In genomic region chr19:50511069-50511822, GRCh38 we compare ENCODE assay signal across 8 cellular contexts. TPM values are rescaled to one million over a fixed set of nuclear protein-coding genes. Genes with fewer than 3 reads are reported as not detected.
DNase-seq lines count a peak whose midpoint lies in the region; ATAC-seq and TF ChIP-seq lines count a peak whose summit lies in the region.

Gene JOSD2, minus strand, starts transcription at chr19:50511191. Its CDS starts 760 bp downstream, at chr19:50510431.

- H3K9me3 ChIP-seq in AG04450 (ENCODE audit: control insufficient read depth, insufficient read depth, low read length) (no peaks in the 10 kb centered on the region; the same call in 1 of the 2 replicates), smooth muscle cell (replicated peaks; ENCODE audit: low read depth) (no peaks in the 10 kb centered on the region)

- H3K4me1 ChIP-seq in smooth muscle cell (ENCODE audit: low read depth) = peaks cover 4% of the 10 kb centered on the region

- peak within 1 kb of the TSS; percentile 80 for H3K27ac ChIP-seq in AG04450 (ENCODE audit: low read depth, low read length)
- H3K27ac ChIP-seq in caudate nucleus (ENCODE audit: low read depth, low read length) = peak within 1 kb of the TSS; percentile 96
- peak within 1 kb of the TSS; percentile 50 for H3K27ac ChIP-seq in smooth muscle cell (ENCODE audit: low read depth)

- H3K27me3 Mint-ChIP-seq in activated B cell treated with CpG ODN at 0.5 μM for 24 hours = peaks cover 5% of the 10 kb centered on the region

- H3K27ac Mint-ChIP-seq in activated B cell treated with CpG ODN at 0.5 μM for 24 hours = peak within 1 kb of the TSS; percentile 93

- H3K4me1 Mint-ChIP-seq in activated B cell treated with CpG ODN at 0.5 μM for 24 hours = peaks cover 13% of the 10 kb centered on the region

- TF ChIP-seq CTCF in AG04450 (IDR thresholded peaks at IDR 0.05; ENCODE audit: low read depth, low read length) (no peak), activated B cell treated with CpG ODN at 0.5 μM for 24 hours (IDR thresholded peaks at IDR 0.05) (no peak), smooth muscle cell (IDR thresholded peaks at IDR 0.05; ENCODE audit: borderline replicate concordance, insufficient read depth, poor library complexity, severe bottlenecking) (no peak)

- H3K36me3 Mint-ChIP-seq in activated B cell treated with CpG ODN at 0.5 μM for 24 hours (ENCODE audit: low read depth) = peaks cover 11% of the 10 kb centered on the region

- no peaks in the 10 kb centered on the region for H3F3A ChIP-seq in smooth muscle cell (ENCODE audit: low read depth)

- no peaks in the 10 kb centered on the region for H3K36me3 ChIP-seq in smooth muscle cell (ENCODE audit: low read depth)

- peak within 1 kb of the TSS; percentile 94 for H3K4me3 ChIP-seq in AG04450 (ENCODE audit: low read depth, low read length)
- H3K4me3 ChIP-seq in smooth muscle cell = peak within 1 kb of the TSS; percentile 74

- peak; percentile 98 for DNase-seq in AG04450 (ENCODE audit: low read depth, low spot score)
- DNase-seq in NCI-H345 (lab: John Stamatoyannopoulos, UW) = peak; percentile 98
- DNase-seq in activated B cell treated with CpG ODN at 0.5 μM for 24 hours = peak; percentile 96
- peak; percentile 82 to 99 (median 98) for DNase-seq in caudate nucleus (lab: John Stamatoyannopoulos, UW)
- peak; percentile 98 for DNase-seq in iPS-NIHi7 (ENCODE audit: extremely low spot score)
- peak; percentile 83 for DNase-seq in smooth muscle cell (lab: John Stamatoyannopoulos, UW; ENCODE audit: unreplicated experiment)

- no peaks in the 10 kb centered on the region for H3K27me3 ChIP-seq in AG04450 (ENCODE audit: control insufficient read depth, insufficient read depth, low read length)
- no peaks in the 10 kb centered on the region for H3K27me3 ChIP-seq in smooth muscle cell (ENCODE audit: low read depth)

- no peaks in the 10 kb centered on the region for H3K79me2 ChIP-seq in smooth muscle cell (ENCODE audit: low read depth)

- no peaks in the 10 kb centered on the region for H3K9me3 Mint-ChIP-seq in activated B cell treated with CpG ODN at 0.5 μM for 24 hours

- peak; percentile 87 for ATAC-seq in GM18909 (IDR thresholded peaks at IDR 0.05; ENCODE audit: poor library complexity, unreplicated experiment)
- ATAC-seq in HG03175 (IDR thresholded peaks at IDR 0.05; ENCODE audit: unreplicated experiment) = peak; percentile 85
- peak; percentile 94 for ATAC-seq in activated B cell treated with CpG ODN at 0.5 μM for 24 hours (ENCODE audit: low read depth)

- POLR2A ChIA-PET in AG04450 (lab: Yijun Ruan, JAX) = interaction anchor here (0.5 to 1.2 kb wide), 7 partner anchors 12 to 294 kb away, joined by 3 to 7 read pairs (median 3); partner anchors contain the start of genes EMC10, GARIN5A and NR1H2
- POLR2A ChIA-PET in activated B cell treated with CpG ODN at 0.5 μM for 24 hours (lab: Charles Lee) = interaction anchor here (0.6 to 2.0 kb wide), 22 partner anchors 32 to 667 kb away, joined by 3 to 12 read pairs (median 5); partner anchors contain the start of genes KCNC3, NR1H2, NUP62 and POLD1

- WGBS in smooth muscle cell (ENCODE audit: low lambda C conversion rate) = 2% methylated on average over 67 of the region's 69 CpGs

- peak within 1 kb of the TSS; percentile 89 for H3K4me3 Mint-ChIP-seq in activated B cell treated with CpG ODN at 0.5 μM for 24 hours

- H3K4me2 ChIP-seq in smooth muscle cell = peak within 1 kb of the TSS; percentile 86

- H4K20me1 ChIP-seq in smooth muscle cell (ENCODE audit: low read depth) = no peaks in the 10 kb centered on the region

- H2AFZ ChIP-seq in smooth muscle cell (ENCODE audit: low read depth) = peak within 1 kb of the TSS; percentile 40

- CTCF ChIA-PET in AG04450 (lab: Charles Lee) (interaction anchor here (1.1 to 2.6 kb wide), 4 partner anchors 26 to 154 kb away, joined by 3 to 12 read pairs (median 5); no protein-coding TSS in a partner anchor), activated B cell treated with CpG ODN at 0.5 μM for 24 hours (lab: Charles Lee) (interaction anchor here (0.9 to 1.0 kb wide), 3 partner anchors 51 to 411 kb away, joined by 4 read pairs; no protein-coding TSS in a partner anchor)

- intact Hi-C loops in activated B cell treated with CpG ODN at 0.5 μM for 24 hours (cut with micrococcal nuclease) = loop anchor here (1.0 to 2.0 kb wide), 11 partner anchors 35 to 634 kb away; partner anchors contain the start of genes AKT1S1, CTU1, EMC10 and GARIN5A

- peak within 1 kb of the TSS; percentile 64 for H3K9ac ChIP-seq in smooth muscle cell (ENCODE audit: low read depth)

RNA-seq across cellular contexts. Expression of gene JOSD2, which starts in this region (rescaled TPM):
- polyA plus RNA-seq in AG04450 (2011; rRNA removed) (19.6 and 30.7 TPM in 2 replicates), smooth muscle cell (77.6 and 85.1 TPM in 2 replicates)
- 2.8 and 4.0 TPM in 2 replicates for polyA minus RNA-seq in AG04450 (2011; rRNA and poly(A)+ RNA removed)
- total RNA-seq in activated B cell treated with CpG ODN at 0.5 μM for 24 hours (21.0 and 23.7 TPM in 2 replicates), smooth muscle cell (17.1 and 32.0 TPM in 2 replicates)

Comparison
In these comparisons a context has a peak if more than half of its experiments do, and no peak if none do; other contexts are left out.
1. Peak in every context shown above with its lines: DNase-seq, ATAC-seq, H3K4me3 ChIP-seq and H3K27ac ChIP-seq.